Comparison of ENCODE assay signal across 8 cellular contexts in the genomic region with DNA sequence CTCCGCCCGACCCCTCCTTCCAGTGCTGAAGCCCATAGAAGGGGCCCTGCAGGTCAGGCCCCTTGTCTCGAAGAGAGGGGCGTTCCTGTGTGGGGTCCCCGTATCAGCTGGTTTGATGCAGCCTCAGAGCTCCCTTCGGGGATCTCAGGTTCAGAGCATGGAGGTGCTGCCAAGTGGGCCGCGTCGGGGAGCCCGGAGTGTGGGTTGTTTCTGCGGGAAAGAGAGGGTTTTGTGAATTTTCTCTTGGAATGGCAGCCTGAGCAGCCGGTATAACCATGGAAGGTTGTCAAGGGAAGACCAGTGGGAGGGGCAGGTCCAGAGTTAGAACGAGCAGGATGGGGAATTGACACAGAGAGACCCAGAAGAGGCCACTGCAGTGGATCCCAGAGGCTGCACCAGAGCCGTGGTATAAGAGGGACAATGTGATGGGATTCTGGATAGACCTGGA. TPM values are rescaled to one million over a fixed set of nuclear protein-coding genes. Genes with fewer than 3 reads are reported as not detected.
DNase-seq lines count a peak whose midpoint lies in the region; ATAC-seq and TF ChIP-seq lines count a peak whose summit lies in the region.

No MANE protein-coding gene starts in this region.

- DNase-seq in HT-29 (ENCODE audit: low spot score) (peak; percentile 12), amniotic epithelial cell (ENCODE audit: low read depth) (peak; percentile 10)

- H3K9me3 ChIP-seq in iPS-15b (ENCODE audit: control insufficient read depth, insufficient read depth, low read length): no peaks in the 10 kb centered on the region
- H3K9me3 ChIP-seq in skeletal muscle satellite cell (replicated peaks; ENCODE audit: low read length): no peaks in the 10 kb centered on the region

- H3K4me3 ChIP-seq in iPS-15b (ENCODE audit: low read depth, low read length) (peak overlapping the region; percentile 87), skeletal muscle satellite cell (ENCODE audit: low read length) (peak overlapping the region; percentile 89)

- TF ChIP-seq POLR2A in GM18505 (IDR thresholded peaks at IDR 0.05; ENCODE audit: borderline replicate concordance, extremely low read depth, insufficient read depth, insufficient read length): no peak

- ATAC-seq in GM18505 (IDR thresholded peaks at IDR 0.05; ENCODE audit: unreplicated experiment) (peak; percentile 29), HG02588 (IDR thresholded peaks at IDR 0.05; ENCODE audit: unreplicated experiment) (no peak), HG03196 (IDR thresholded peaks at IDR 0.05; ENCODE audit: unreplicated experiment) (no peak), GM21381 (IDR thresholded peaks at IDR 0.05; ENCODE audit: unreplicated experiment) (no peak)

- peak overlapping the region; percentile 94 for H3K4me2 ChIP-seq in skeletal muscle satellite cell (ENCODE audit: low read length)

- peak overlapping the region; percentile 41 for H3K9ac ChIP-seq in iPS-15b (ENCODE audit: low read depth, low read length)
- peak overlapping the region; percentile 90 for H3K9ac ChIP-seq in skeletal muscle satellite cell (ENCODE audit: low read depth, low read length)

- H3K36me3 ChIP-seq in iPS-15b (ENCODE audit: control insufficient read depth, insufficient read depth, low read length): no peaks in the 10 kb centered on the region
- peaks cover 7% of the 10 kb centered on the region for H3K36me3 ChIP-seq in skeletal muscle satellite cell (ENCODE audit: insufficient read depth, low read length)

- no peaks in the 10 kb centered on the region for H3K27me3 ChIP-seq in iPS-15b (ENCODE audit: control insufficient read depth, insufficient read depth, low read length)
- no peaks in the 10 kb centered on the region for H3K27me3 ChIP-seq in skeletal muscle satellite cell (ENCODE audit: control insufficient read depth, insufficient read depth, low read length)

- H3K4me1 ChIP-seq in iPS-15b (ENCODE audit: control insufficient read depth, insufficient read depth, low read length) (no peaks in the 10 kb centered on the region), skeletal muscle satellite cell (ENCODE audit: control insufficient read depth, insufficient read depth, low read length) (peaks cover 6% of the 10 kb centered on the region)

RNA-seq across cellular contexts. Expression of gene TRAPPC2B, which starts 0.4 kb away (rescaled TPM):
- 8.0 and 13.8 TPM in 2 replicates for total RNA-seq in HT-29 (2014; rRNA removed; shearing (Covaris generic))
- 11.8 and 12.2 TPM in 2 replicates for total RNA-seq in skeletal muscle satellite cell (2012; rRNA removed)

RNA-seq across cellular contexts. Expression of gene ZNF547, which starts 0.4 kb away (rescaled TPM):
- 1.0 and 3.2 TPM in 2 replicates for total RNA-seq in HT-29 (2014; rRNA removed; shearing (Covaris generic))
- 2.5 and 2.8 TPM in 2 replicates for total RNA-seq in skeletal muscle satellite cell (2012; rRNA removed)

RNA-seq across cellular contexts. Expression of gene ZNF304, which starts 12.7 kb away (rescaled TPM):
- not detected in 2 replicates for total RNA-seq in HT-29 (2014; rRNA removed; shearing (Covaris generic))
- total RNA-seq in skeletal muscle satellite cell (2012; rRNA removed): 6.1 and 7.2 TPM in 2 replicates

RNA-seq across cellular contexts. Expression of gene ZNF548, which starts 25.9 kb away (rescaled TPM):
- 10.2 and 12.2 TPM in 2 replicates for total RNA-seq in HT-29 (2014; rRNA removed; shearing (Covaris generic))
- 12.4 and 14.6 TPM in 2 replicates for total RNA-seq in skeletal muscle satellite cell (2012; rRNA removed)

RNA-seq across cellular contexts. Expression of gene ZNF543, which starts 43.5 kb away (rescaled TPM):
- 5.6 and 6.2 TPM in 2 replicates for total RNA-seq in HT-29 (2014; rRNA removed; shearing (Covaris generic))
- 6.1 and 6.8 TPM in 2 replicates for total RNA-seq in skeletal muscle satellite cell (2012; rRNA removed)
